Comparison of ENCODE assay signal across 1 cellular context in genomic region chr12:115437061-115437567, GRCh38.
TF ChIP-seq lines count a peak whose summit lies in the region.

No MANE protein-coding gene starts in this region.

TF ChIP-seq in HepG2, 621 proteins besides CTCF, POLR2A, EP300 and RAD21 (continued from another document and continues in another):
- TF ChIP-seq HINFP (CRISPR knock-in tag; IDR thresholded peaks at IDR 0.05; ENCODE audit: low read depth) (no peak), IKZF5 (CRISPR knock-in tag; IDR thresholded peaks at IDR 0.05) (peak; percentile 24; the same call in 1 of the 2 replicates), RCOR2 (CRISPR knock-in tag; IDR thresholded peaks at IDR 0.05) (0 out of 2 replicates have a peak, but pooled peaks have one; percentile 39), HMGXB3 (CRISPR knock-in tag; IDR thresholded peaks at IDR 0.05; ENCODE audit: borderline replicate concordance) (no peak), NR3C1 (CRISPR knock-in tag; IDR thresholded peaks at IDR 0.05) (no peak), KLF15 (CRISPR knock-in tag; IDR thresholded peaks at IDR 0.05; ENCODE audit: borderline replicate concordance) (no peak), DZIP1 (CRISPR knock-in tag; IDR thresholded peaks at IDR 0.05) (no peak), ZNF605 (CRISPR knock-in tag; IDR thresholded peaks at IDR 0.05) (no peak), SETDB1 (CRISPR knock-in tag; IDR thresholded peaks at IDR 0.05; ENCODE audit: borderline replicate concordance) (no peak), REPIN1 (CRISPR knock-in tag; IDR thresholded peaks at IDR 0.05; ENCODE audit: borderline replicate concordance, low read depth) (no peak; the same call in 1 of the 2 replicates), ZNF678 (CRISPR knock-in tag; IDR thresholded peaks at IDR 0.05) (no peak), ZNF547 (CRISPR knock-in tag; IDR thresholded peaks at IDR 0.05) (no peak; the same call in 1 of the 2 replicates), PHF21A (CRISPR knock-in tag; IDR thresholded peaks at IDR 0.05) (peak; percentile 31; the same call in 1 of the 2 replicates), SRSF1 (optimal IDR thresholded peaks at IDR 0.05; ENCODE audit: low read depth, low read length) (no peak), PHB2 (IDR thresholded peaks at IDR 0.05; ENCODE audit: partially characterized antibody) (no peak), FOXC1 (CRISPR knock-in tag; IDR thresholded peaks at IDR 0.05; ENCODE audit: borderline replicate concordance) (no peak), THAP8 (CRISPR knock-in tag; IDR thresholded peaks at IDR 0.05; ENCODE audit: borderline replicate concordance) (no peak), CAMTA2 (CRISPR knock-in tag; IDR thresholded peaks at IDR 0.05; ENCODE audit: borderline replicate concordance) (no peak), TBL1XR1 (IDR thresholded peaks at IDR 0.05; ENCODE audit: borderline replicate concordance, low read length, partially characterized antibody) (no peak), SMC3 (IDR thresholded peaks at IDR 0.05; ENCODE audit: low read length) (no peak), CC2D1A (CRISPR knock-in tag; IDR thresholded peaks at IDR 0.05) (no peak), ZNF567 (CRISPR knock-in tag; IDR thresholded peaks at IDR 0.05; ENCODE audit: borderline replicate concordance) (no peak), RXRB (CRISPR knock-in tag; IDR thresholded peaks at IDR 0.05; ENCODE audit: borderline replicate concordance) (peak; percentile 86), ZFY (CRISPR knock-in tag; IDR thresholded peaks at IDR 0.05) (peak; percentile 43; the same call in 1 of the 2 replicates), GATAD2A (CRISPR knock-in tag; IDR thresholded peaks at IDR 0.05) (peak; percentile 87), ZNF441 (CRISPR knock-in tag; IDR thresholded peaks at IDR 0.05; ENCODE audit: borderline replicate concordance) (no peak), ZNF775 (CRISPR knock-in tag; IDR thresholded peaks at IDR 0.05; ENCODE audit: borderline replicate concordance) (no peak), ZNF264 (CRISPR knock-in tag; IDR thresholded peaks at IDR 0.05) (no peak), NKX3-1 (CRISPR knock-in tag; IDR thresholded peaks at IDR 0.05) (no peak), SOX13 (IDR thresholded peaks at IDR 0.05) (peak; percentile 12; the same call in 1 of the 2 replicates), SOX13 (CRISPR knock-in tag; conservative IDR thresholded peaks at IDR 0.05 in 1 of 2, IDR thresholded peaks at IDR 0.05 in 1 of 2) (peak in 1 of 2 experiments; percentile 86; a peak in 2 of 4 replicates), ZNF557 (CRISPR knock-in tag; IDR thresholded peaks at IDR 0.05) (no peak), ATRX (CRISPR knock-in tag; IDR thresholded peaks at IDR 0.05; ENCODE audit: borderline replicate concordance) (no peak), CREB1 (IDR thresholded peaks at IDR 0.05) (no peak), CREB1 (CRISPR knock-in tag; IDR thresholded peaks at IDR 0.05) (no peak; the same call in 1 of the 2 replicates), TIGD3 (CRISPR knock-in tag; IDR thresholded peaks at IDR 0.05; ENCODE audit: borderline replicate concordance) (no peak), ATM (IDR thresholded peaks at IDR 0.05; ENCODE audit: borderline replicate concordance) (no peak), SMARCE1 (IDR thresholded peaks at IDR 0.05; ENCODE audit: borderline replicate concordance) (no peak), ZFP62 (CRISPR knock-in tag; IDR thresholded peaks at IDR 0.05) (no peak), MXI1 (IDR thresholded peaks at IDR 0.05; ENCODE audit: borderline replicate concordance, low read depth, low read length) (peak; percentile 50; the same call in 1 of the 3 replicates), HNF1A (IDR thresholded peaks at IDR 0.05; ENCODE audit: low read depth) (no peak), HNF1A (CRISPR knock-in tag; IDR thresholded peaks at IDR 0.05; ENCODE audit: borderline replicate concordance) (peak; percentile 59; the same call in 1 of the 2 replicates), ATAD3A (CRISPR knock-in tag; IDR thresholded peaks at IDR 0.05) (no peak), ZNF496 (CRISPR knock-in tag; IDR thresholded peaks at IDR 0.05; ENCODE audit: insufficient replicate concordance) (no peak), ARHGAP35 (CRISPR knock-in tag; IDR thresholded peaks at IDR 0.05; ENCODE audit: borderline replicate concordance) (0 out of 2 replicates have a peak, but pooled peaks have one; percentile 44), RFXANK (CRISPR knock-in tag; IDR thresholded peaks at IDR 0.05) (no peak), KDM5B (CRISPR knock-in tag; IDR thresholded peaks at IDR 0.05; ENCODE audit: borderline replicate concordance) (no peak), ESRRA (CRISPR knock-in tag; IDR thresholded peaks at IDR 0.05; ENCODE audit: low read depth) (peak; percentile 96), FUBP1 (CRISPR knock-in tag; IDR thresholded peaks at IDR 0.05; ENCODE audit: borderline replicate concordance) (0 out of 2 replicates have a peak, but pooled peaks have one; percentile 62), PAX8 (CRISPR knock-in tag; IDR thresholded peaks at IDR 0.05; ENCODE audit: borderline replicate concordance) (no peak), NR2C2 (CRISPR knock-in tag; IDR thresholded peaks at IDR 0.05; ENCODE audit: borderline replicate concordance) (no peak), SMARCC2 (IDR thresholded peaks at IDR 0.05) (no peak)
